Comparison of ENCODE assay signal across 15 cellular contexts in genomic region chr4:48079972-48080391, GRCh38. TPM values are rescaled to one million over a fixed set of nuclear protein-coding genes. Genes with fewer than 3 reads are reported as not detected.
DNase-seq lines count a peak whose midpoint lies in the region; ATAC-seq, FAIRE-seq and TF ChIP-seq lines count a peak whose summit lies in the region.
"Had no signal": no experiment of that assay in that cellular context is flagged by ENCODE, and none has a peak within 500 bp of the region (broad histone marks: within the 10 kb centered on the region; RNA-seq: fewer than 3 reads in every experiment).

No MANE protein-coding gene starts in this region.

- H3K4me1 ChIP-seq in PC-3 (ENCODE audit: insufficient read depth, low read length) (peaks cover 58% of the 10 kb centered on the region), osteoblast (ENCODE audit: insufficient read depth, low read length) (peaks cover 3% of the 10 kb centered on the region)

- H3F3A ChIP-seq in PC-3 (ENCODE audit: low read length, unreplicated experiment): peaks cover 3% of the 10 kb centered on the region

- H3K36me3 ChIP-seq in PC-3 (ENCODE audit: low read depth, low read length) (no peaks in the 10 kb centered on the region), osteoblast (ENCODE audit: insufficient read depth, low read length) (no peaks in the 10 kb centered on the region)
- H3K36me3 ChIP-seq: thoracic aorta had no signal

- H2AFZ ChIP-seq in PC-3 (ENCODE audit: low read length) (peak overlapping the region; percentile 71), osteoblast (ENCODE audit: low read length) (no peak overlapping the region)

- CTCF ChIA-PET in PC-3 (lab: Charles Lee): interaction anchor here (0.5 kb wide), 1 partner anchor 94 kb away, joined by 4 read pairs; no protein-coding TSS in a partner anchor

- H3K4me2 ChIP-seq in PC-3 (ENCODE audit: low read length) (peak overlapping the region; percentile 78), osteoblast (ENCODE audit: insufficient read depth, low read length) (peak overlapping the region; percentile 16)

- H3K4me3 ChIP-seq in PC-3 (ENCODE audit: low read length) (peak overlapping the region; percentile 46), fibroblast of pulmonary artery (replicated peaks; ENCODE audit: low read depth, low read length) (no peak overlapping the region), osteoblast (ENCODE audit: insufficient read depth, low read length) (no peak overlapping the region)
- H3K4me3 ChIP-seq: thoracic aorta had no signal

- H3K9me2 ChIP-seq in PC-3 (replicated peaks; ENCODE audit: low read length): no peaks in the 10 kb centered on the region

- intact Hi-C loops in PC-3 (cut with micrococcal nuclease): loop anchor here (1.0 kb wide), 1 partner anchor 166 kb away; the partner anchor contains the start of gene NFXL1

- peak overlapping the region; percentile 83 for H3K27ac ChIP-seq in PC-3 (ENCODE audit: low read length)
- H3K27ac ChIP-seq in osteoblast (ENCODE audit: low read depth, low read length): no peak overlapping the region
- H3K27ac ChIP-seq: thoracic aorta had no signal

- H3K9me3 ChIP-seq in PC-3 (ENCODE audit: low read length) (no peaks in the 10 kb centered on the region), osteoblast (ENCODE audit: low read depth, low read length) (no peaks in the 10 kb centered on the region)
- H3K9me3 ChIP-seq: thoracic aorta had no signal

- H3K9ac ChIP-seq in PC-3 (ENCODE audit: low read length): peak overlapping the region; percentile 42; the same call in 1 of the 2 replicates

- H3K79me2 ChIP-seq in PC-3 (ENCODE audit: low read length) (no peaks in the 10 kb centered on the region), osteoblast (ENCODE audit: insufficient read depth, low read length) (no peaks in the 10 kb centered on the region)

- H4K20me1 ChIP-seq in PC-3 (ENCODE audit: low read length) (no peaks in the 10 kb centered on the region), osteoblast (ENCODE audit: insufficient read depth, low read length) (no peaks in the 10 kb centered on the region)

- ATAC-seq in PC-3: peak; percentile 85
- no peak for ATAC-seq in activated CD4-positive, CD25-positive, alpha-beta regulatory T cell treated with anti-CD3 and anti-CD28 coated beads, Interleukin-2, amount 50 U/mL, for 24 hours
- no peak for ATAC-seq in GM21381 (IDR thresholded peaks at IDR 0.05; ENCODE audit: unreplicated experiment)

- peak; percentile 55 for DNase-seq in H4 (ENCODE audit: low spot score)
- peak; percentile 88 for DNase-seq in PC-3
- peak; percentile 21 for DNase-seq in fibroblast of pulmonary artery (ENCODE audit: low read depth)
- DNase-seq in osteoblast (ENCODE audit: insufficient read length, low spot score, missing footprints): no peak
- no peak for DNase-seq in GM19239 (ENCODE audit: insufficient read length, low spot score)
- no peak for DNase-seq in NCI-H1048 (lab: John Stamatoyannopoulos, UW)
- DNase-seq: activated CD4-positive, alpha-beta T cell treated with anti-CD3 and anti-CD28 coated beads, Interleukin-2, amount 10 ng/mL, durations not matched to agents 24 days and 14 days; activated effector memory CD4-positive, alpha-beta T cell treated with anti-CD3 and anti-CD28 coated beads, Interleukin-2, amount 50 U/mL, for 16 hours; DND-41; NCI-H510A; occipital lobe had no signal

- TF ChIP-seq CTCF in PC-3 (conservative IDR thresholded peaks at IDR 0.05; ENCODE audit: low read depth, low read length) (no peak), fibroblast of pulmonary artery (IDR thresholded peaks at IDR 0.05; ENCODE audit: low read length, missing control alignments) (no peak), osteoblast (IDR thresholded peaks at IDR 0.05; ENCODE audit: extremely low read depth, low read depth, low read length) (no peak)

- FAIRE-seq in GM19239 (lab: Jason Lieb, UNC): no peak

- no TSS peak for BruUV-seq in PC-3 (replicated peaks; lab: Mats Ljungman, UMichigan)

- H3K27me3 ChIP-seq in PC-3 (ENCODE audit: low read length) (no peaks in the 10 kb centered on the region), osteoblast (ENCODE audit: insufficient read depth, low read length) (no peaks in the 10 kb centered on the region)

- POLR2A ChIA-PET in PC-3 (lab: Charles Lee; ENCODE audit: unreplicated experiment): no interaction called here

RNA-seq across cellular contexts. Expression of gene TXK, which starts 54.1 kb away (rescaled TPM):
- total RNA-seq in H4 (2014; rRNA removed; shearing (Covaris generic)): 0.06 and 0.64 TPM in 2 replicates
- total RNA-seq in PC-3 (2014; rRNA removed) (0.92 and 2.6 TPM in 2 replicates), osteoblast (0.59 and 0.72 TPM in 2 replicates)
- total RNA-seq: SK-MEL-5 had no signal

Comparison
In these comparisons a context has a peak if more than half of its experiments do, and no peak if none do; other contexts are left out.
1. DNase-seq: peak in H4 (single experiment), PC-3 (single experiment) and fibroblast of pulmonary artery (single experiment); none in osteoblast (single experiment), GM19239 (single experiment) and NCI-H1048 (single experiment).